Comparison of ENCODE assay signal across 16 cellular contexts in genomic region chr20:17808357-17808756, GRCh38.
A peak's percentile ranks its signal among the peaks of the same experiment; 100 is the strongest.
DNase-seq lines count a peak whose midpoint lies in the region; ATAC-seq and TF ChIP-seq lines count a peak whose summit lies in the region.
"Had no signal": no experiment of that assay in that cellular context is flagged by ENCODE, and none has a peak within 500 bp of the region (broad histone marks: within the 10 kb centered on the region; RNA-seq: fewer than 3 reads in every experiment).

No MANE protein-coding gene starts in this region.

- no peaks in the 10 kb centered on the region for H3K9me3 ChIP-seq in heart right ventricle
- H3K9me3 ChIP-seq in ovary = no peaks in the 10 kb centered on the region
- H3K9me3 ChIP-seq: A549 had no signal

- H3K4me3 ChIP-seq in ACC112 (ENCODE audit: low read depth, low read length) (no peak overlapping the region), astrocyte of the spinal cord (ENCODE audit: low read depth, low read length) (no peak overlapping the region), heart right ventricle (no peak overlapping the region), ovary (no peak overlapping the region)
- H3K4me3 ChIP-seq: A549, skin epidermis had no signal

- peaks cover 27% of the 10 kb centered on the region for H3K4me1 ChIP-seq in ACC112 (ENCODE audit: control insufficient read depth, insufficient read depth, low read length, unreplicated experiment)
- peaks cover 8 to 58% (median 43%) of the 10 kb centered on the region in 9 donors for H3K4me1 ChIP-seq in heart right ventricle
- peaks cover 15% of the 10 kb centered on the region for H3K4me1 ChIP-seq in ovary (ENCODE audit: insufficient read depth)
- H3K4me1 ChIP-seq: A549 had no signal

- no peaks in the 10 kb centered on the region for H3K36me3 ChIP-seq in ACC112 (ENCODE audit: insufficient read depth, low read length)
- no peaks in the 10 kb centered on the region for H3K36me3 ChIP-seq in heart right ventricle
- no peaks in the 10 kb centered on the region for H3K36me3 ChIP-seq in ovary

- WGBS in heart right ventricle, 2 donors = 36 to 47% methylated on average over 5 of the region's 5 CpGs
- 15 to 21% (median 20%) methylated on average over 5 of the region's 5 CpGs for WGBS in ovary, 3 donors

- no peak for TF ChIP-seq POLR2A in ovary (IDR thresholded peaks at IDR 0.05)

- H3K27me3 ChIP-seq in ACC112 (ENCODE audit: insufficient read depth, low read length) = no peaks in the 10 kb centered on the region
- no peaks in the 10 kb centered on the region for H3K27me3 ChIP-seq in heart right ventricle
- no peaks in the 10 kb centered on the region for H3K27me3 ChIP-seq in ovary

- intact Hi-C loops in heart right ventricle (cut with DNase I) (loop anchor here in 4 of 10 donors (5.0 to 10.0 kb wide), 4 partner anchors 34 to 126 kb away; partner anchors contain the start of gene RRBP1 (in 1 of the 4)), ovary (cut with DNase I) (loop anchor here in 3 of 4 donors (5.0 to 10.0 kb wide), 4 partner anchors 44 to 126 kb away; partner anchors contain the start of gene RRBP1 (in 2 of the 3))

- ATAC-seq in heart right ventricle (peak; percentile 43 to 73 (median 57)), GM21390 (IDR thresholded peaks at IDR 0.05; ENCODE audit: unreplicated experiment) (no peak), HG03280 (IDR thresholded peaks at IDR 0.05; ENCODE audit: unreplicated experiment) (no peak), GM18502 (IDR thresholded peaks at IDR 0.05; ENCODE audit: poor library complexity, unreplicated experiment) (no peak)
- ATAC-seq: A549; activated T-helper 17 cell treated with anti-CD3 and anti-CD28 coated beads, Interleukin-2, amount 50 U/mL, for 72 hours; left colon had no signal

- peak; percentile 49 for DNase-seq in astrocyte of the spinal cord (ENCODE audit: low read depth, low spot score)
- DNase-seq in heart right ventricle = peak; percentile 34 to 81
- peak; percentile 50 to 80 (median 54) for DNase-seq in ovary
- DNase-seq in central memory CD4-positive, alpha-beta T cell = no peak
- DNase-seq: activated CD4-positive, CD25-positive, alpha-beta regulatory T cell; effector memory CD4-positive, alpha-beta T cell; GOT3; left colon; NCI-H345 had no signal

- in situ Hi-C loops in astrocyte of the spinal cord (cut with HindIII; ENCODE audit: low sequenced_read_pairs) = no loop called here

- H3K27ac ChIP-seq in ACC112 (ENCODE audit: low read depth, low read length) (peak overlapping the region; percentile 27; the same call in 1 of the 2 replicates), heart right ventricle (peak overlapping the region in 8 of 10 donors; percentile 38 to 90 (median 76)), ovary (peak overlapping the region; percentile 20 to 54)
- H3K27ac ChIP-seq: A549 had no signal

- no peak for TF ChIP-seq CTCF in astrocyte of the spinal cord (IDR thresholded peaks at IDR 0.05; ENCODE audit: low read depth, low read length)
- no peak for TF ChIP-seq CTCF in heart right ventricle (IDR thresholded peaks at IDR 0.05)
- TF ChIP-seq CTCF in ovary (IDR thresholded peaks at IDR 0.05) = no peak

- H3K79me2 ChIP-seq in ACC112 (ENCODE audit: control insufficient read depth, insufficient read depth, low read length, unreplicated experiment) = no peaks in the 10 kb centered on the region

- H2AFZ ChIP-seq in ACC112 (ENCODE audit: low read length, unreplicated experiment) = no peak overlapping the region

- no peak for TF ChIP-seq EP300 in ovary (IDR thresholded peaks at IDR 0.05)

Comparison
In these comparisons a context has a peak if more than half of its experiments do, and no peak if none do; other contexts are left out.
1. ATAC-seq: peak in heart right ventricle (8 of 8); none in GM21390 (single experiment), HG03280 (single experiment) and GM18502 (single experiment).
2. Peak in every context shown above with its lines, with median percentiles within 50 percentile points of each other: H3K27ac ChIP-seq.